In the genomic region with DNA sequence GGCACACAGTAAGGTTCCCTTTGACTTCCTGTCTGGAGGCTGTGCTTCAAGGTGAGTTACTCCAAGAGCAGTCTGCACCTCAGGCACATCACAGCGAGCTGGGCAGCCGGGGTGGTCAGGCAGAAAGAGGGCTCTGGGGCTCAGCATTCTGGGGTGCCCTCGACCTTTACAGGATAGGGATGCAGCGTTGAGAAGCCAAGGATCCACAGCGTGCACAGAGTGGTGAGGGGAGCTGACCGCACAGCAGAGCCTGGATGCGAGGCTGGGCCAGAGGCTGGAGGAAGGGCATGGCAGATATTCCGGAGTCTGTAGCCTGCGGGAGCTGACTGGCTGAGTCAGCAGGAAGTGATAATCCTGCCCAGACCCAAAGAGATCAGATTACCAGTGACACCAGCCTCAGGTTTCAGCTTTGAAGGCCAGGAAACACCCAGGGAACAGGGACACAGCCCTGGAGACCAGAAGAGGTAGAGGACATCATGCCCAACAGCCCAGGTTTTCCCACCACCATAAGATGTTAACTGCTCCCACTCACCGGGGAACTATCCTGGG, we compare ENCODE assay signal across 9 cellular contexts. TPM values are rescaled to one million over a fixed set of nuclear protein-coding genes. Genes with fewer than 3 reads are reported as not detected.
DNase-seq lines count a peak whose midpoint lies in the region; ATAC-seq and TF ChIP-seq lines count a peak whose summit lies in the region.
"Had no signal": no experiment of that assay in that cellular context is flagged by ENCODE, and none has a peak within 500 bp of the region (broad histone marks: within the 10 kb centered on the region; RNA-seq: fewer than 3 reads in every experiment).

No MANE protein-coding gene starts in this region.

- peak overlapping the region; percentile 67 for H3K9ac ChIP-seq in HUES6 (ENCODE audit: low read length)

- peak; percentile 48 for DNase-seq in 8988T
- DNase-seq in ascending aorta (ENCODE audit: low spot score in 2 of 2), result no peak
- peak; percentile 77 for DNase-seq in iPS-NIHi7 (ENCODE audit: extremely low spot score)
- DNase-seq in Ammon's horn (ENCODE audit: low spot score), result no peak
- DNase-seq in NCI-H2081 (lab: John Stamatoyannopoulos, UW), result no peak
- DNase-seq in T1000 (lab: John Stamatoyannopoulos, UW), result no peak
- DNase-seq: naive B cell had no signal

- H3K27me3 ChIP-seq in HUES6 (ENCODE audit: control insufficient read depth, insufficient read depth, low read length), result no peaks in the 10 kb centered on the region
- H3K27me3 ChIP-seq in ascending aorta, result no peaks in the 10 kb centered on the region

- peaks cover 11% of the 10 kb centered on the region for H3K4me1 ChIP-seq in HUES6 (ENCODE audit: control insufficient read depth, insufficient read depth, low read length)
- peaks cover 8 to 28% of the 10 kb centered on the region in 2 donors for H3K4me1 ChIP-seq in ascending aorta

- no peak for TF ChIP-seq CTCF in ascending aorta (IDR thresholded peaks at IDR 0.05)

- no peak for ATAC-seq in GM21360 (IDR thresholded peaks at IDR 0.05; ENCODE audit: unreplicated experiment)

- H3K36me3 ChIP-seq in HUES6 (ENCODE audit: control insufficient read depth, insufficient read depth, low read length) (no peaks in the 10 kb centered on the region), ascending aorta (no peaks in the 10 kb centered on the region)

- peak overlapping the region; percentile 24; the same call in 1 of the 2 replicates for H3K4me3 ChIP-seq in HUES6 (ENCODE audit: low read depth, low read length)
- H3K4me3 ChIP-seq in ascending aorta, result no peak overlapping the region

- intact Hi-C loops in ascending aorta (cut with DNase I), result no loop called here

- H3K9me3 ChIP-seq in HUES6 (ENCODE audit: control insufficient read depth, insufficient read depth, low read depth, low read length), result no peaks in the 10 kb centered on the region
- no peaks in the 10 kb centered on the region for H3K9me3 ChIP-seq in ascending aorta

- peak overlapping the region; percentile 45; the same call in 1 of the 2 replicates for H3K27ac ChIP-seq in HUES6 (ENCODE audit: low read depth, low read length)
- peak overlapping the region; percentile 64 to 95 for H3K27ac ChIP-seq in ascending aorta

RNA-seq across cellular contexts. Expression of a gene that starts 38.4 kb away (rescaled TPM):
- total RNA-seq in ascending aorta, result 445 TPM

Comparison
In these comparisons a context has a peak if more than half of its experiments do, and no peak if none do; other contexts are left out.
1. DNase-seq: peak in 8988T (single experiment) and iPS-NIHi7 (single experiment); none in ascending aorta (0 of 2), Ammon's horn (single experiment), NCI-H2081 (0 of 2) and T1000 (single experiment).